In genomic region chr20:31608256-31608980, GRCh38 we compare ENCODE assay signal across 8 cellular contexts. TPM values are rescaled to one million over a fixed set of nuclear protein-coding genes. Genes with fewer than 3 reads are reported as not detected.
DNase-seq lines count a peak whose midpoint lies in the region; ATAC-seq and TF ChIP-seq lines count a peak whose summit lies in the region.

No MANE protein-coding gene starts in this region.

- 7% methylated on average over 46 of the region's 46 CpGs for WGBS in liver

- H3K9ac ChIP-seq in colonic mucosa (ENCODE audit: low read depth in 2 of 2, low read length in 2 of 2) = peak overlapping the region in 1 of 2 donors; percentile 98
- H3K9ac ChIP-seq in liver (ENCODE audit: low read depth in 1 of 2, low read length in 2 of 2) = peak overlapping the region in 1 of 2 donors; percentile 42

- H3K27me3 ChIP-seq in HAP-1 (ENCODE audit: low read depth) (no peaks in the 10 kb centered on the region), colonic mucosa (no peaks in the 10 kb centered on the region), liver (ENCODE audit: control insufficient read depth in 4 of 4, insufficient read depth in 4 of 4, low read length in 3 of 4) (no peaks in the 10 kb centered on the region), tibial artery (no peaks in the 10 kb centered on the region)

- in situ Hi-C loops in HAP-1 (cut with MboI; ENCODE audit: low sequenced_read_pairs) = loop anchor here (5.0 kb wide), 1 partner anchor 36 kb away; no protein-coding TSS in a partner anchor

- peak in 1 of 2 donors; percentile 48 for TF ChIP-seq RAD21 in liver (IDR thresholded peaks at IDR 0.05)

- H3K4me1 ChIP-seq in HAP-1 (peaks cover 33% of the 10 kb centered on the region), colonic mucosa (peaks cover 9% of the 10 kb centered on the region), liver (ENCODE audit: control insufficient read depth in 4 of 4, insufficient read depth in 4 of 4, low read length in 3 of 4) (peaks cover 16 to 73% (median 48%) of the 10 kb centered on the region in 4 donors), tibial artery (peaks cover 0 to 60% (median 35%) of the 10 kb centered on the region in 4 donors)

- intact Hi-C loops in colonic mucosa (cut with DNase I) (no loop called here), tibial artery (cut with DNase I; ENCODE audit: low total_unique reads) (no loop called here)

- H3K36me3 ChIP-seq in HAP-1 (replicated peaks) (peaks cover 14% of the 10 kb centered on the region), colonic mucosa (no peaks in the 10 kb centered on the region), liver (ENCODE audit: control insufficient read depth in 4 of 4, insufficient read depth in 3 of 4, low read depth in 1 of 4, low read length in 3 of 4) (peaks cover 0 to 1% (median 0%) of the 10 kb centered on the region in 4 donors), tibial artery (peaks cover 0 to 16% (median 0%) of the 10 kb centered on the region in 3 donors)

- ATAC-seq in GM18502 (IDR thresholded peaks at IDR 0.05; ENCODE audit: poor library complexity, unreplicated experiment) = no peak

- H3K9me3 ChIP-seq in HAP-1 = no peaks in the 10 kb centered on the region; the same call in 1 of the 2 replicates
- no peaks in the 10 kb centered on the region for H3K9me3 ChIP-seq in colonic mucosa
- no peaks in the 10 kb centered on the region for H3K9me3 ChIP-seq in liver (ENCODE audit: control insufficient read depth in 4 of 4, low read length in 3 of 4)
- no peaks in the 10 kb centered on the region for H3K9me3 ChIP-seq in tibial artery

- peak; percentile 69 to 80 for DNase-seq in HAP-1 (ENCODE audit: low spot score in 2 of 2)
- peak; percentile 18 to 71 for DNase-seq in NCI-H446 (lab: John Stamatoyannopoulos, UW)
- peak; percentile 93 for DNase-seq in colonic mucosa
- peak; percentile 73 to 88 for DNase-seq in tibial artery
- DNase-seq in central memory CD4-positive, alpha-beta T cell = no peak
- no peak for DNase-seq in putamen (ENCODE audit: low spot score)

- H3K27ac ChIP-seq in colonic mucosa (peak overlapping the region; percentile 77), liver (ENCODE audit: low read depth in 1 of 2, low read length in 2 of 2) (peak overlapping the region; percentile 87 to 89), tibial artery (peak overlapping the region; percentile 90 to 94)

- peak overlapping the region; percentile 72 for H3K4me3 ChIP-seq in HAP-1
- peak overlapping the region; percentile 19 for H3K4me3 ChIP-seq in colonic mucosa
- peak overlapping the region in 1 of 3 donors; percentile 24 for H3K4me3 ChIP-seq in liver (ENCODE audit: low read depth in 1 of 3, low read length in 3 of 3)
- peak overlapping the region; percentile 68 to 83 for H3K4me3 ChIP-seq in tibial artery

- TF ChIP-seq CTCF in colonic mucosa (IDR thresholded peaks at IDR 0.05) (no peak), liver (IDR thresholded peaks at IDR 0.05; ENCODE audit: low read depth, low read length, missing input control) (no peak), tibial artery (IDR thresholded peaks at IDR 0.05) (no peak)

TF ChIP-seq in liver, 16 proteins besides CTCF, POLR2A, EP300 and RAD21:
- TF ChIP-seq GABPA (IDR thresholded peaks at IDR 0.05 in 1 of 2, conservative IDR thresholded peaks at IDR 0.05 in 1 of 2) = peak in 1 of 2 donors; percentile 63
- TF ChIP-seq HNF4G (IDR thresholded peaks at IDR 0.05) = no peak
- peak; percentile 64 for TF ChIP-seq FOXA1 (IDR thresholded peaks at IDR 0.05)
- TF ChIP-seq HNF4A (conservative IDR thresholded peaks at IDR 0.05) = peak; percentile 62 to 81
- peak; percentile 31 for TF ChIP-seq FOXA2 (IDR thresholded peaks at IDR 0.05)
- no peak for TF ChIP-seq YY1 (IDR thresholded peaks at IDR 0.05)
- TF ChIP-seq JUND (IDR thresholded peaks at IDR 0.05) = peak in 1 of 2 donors; percentile 18
- TF ChIP-seq, protein P1, sequence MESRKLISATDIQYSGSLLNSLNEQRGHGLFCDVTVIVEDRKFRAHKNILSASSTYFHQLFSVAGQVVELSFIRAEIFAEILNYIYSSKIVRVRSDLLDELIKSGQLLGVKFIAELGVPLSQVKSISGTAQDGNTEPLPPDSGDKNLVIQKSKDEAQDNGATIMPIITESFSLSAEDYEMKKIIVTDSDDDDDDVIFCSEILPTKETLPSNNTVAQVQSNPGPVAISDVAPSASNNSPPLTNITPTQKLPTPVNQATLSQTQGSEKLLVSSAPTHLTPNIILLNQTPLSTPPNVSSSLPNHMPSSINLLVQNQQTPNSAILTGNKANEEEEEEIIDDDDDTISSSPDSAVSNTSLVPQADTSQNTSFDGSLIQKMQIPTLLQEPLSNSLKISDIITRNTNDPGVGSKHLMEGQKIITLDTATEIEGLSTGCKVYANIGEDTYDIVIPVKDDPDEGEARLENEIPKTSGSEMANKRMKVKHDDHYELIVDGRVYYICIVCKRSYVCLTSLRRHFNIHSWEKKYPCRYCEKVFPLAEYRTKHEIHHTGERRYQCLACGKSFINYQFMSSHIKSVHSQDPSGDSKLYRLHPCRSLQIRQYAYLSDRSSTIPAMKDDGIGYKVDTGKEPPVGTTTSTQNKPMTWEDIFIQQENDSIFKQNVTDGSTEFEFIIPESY (IDR thresholded peaks at IDR 0.05) = no peak
- TF ChIP-seq EGR1 (IDR thresholded peaks at IDR 0.05; ENCODE audit: low read depth in 2 of 2) = peak; percentile 97 to 98
- TF ChIP-seq NR2F2 (IDR thresholded peaks at IDR 0.05) = no peak
- TF ChIP-seq TAF1 (conservative IDR thresholded peaks at IDR 0.05) = peak; percentile 27
- TF ChIP-seq, protein P2, sequence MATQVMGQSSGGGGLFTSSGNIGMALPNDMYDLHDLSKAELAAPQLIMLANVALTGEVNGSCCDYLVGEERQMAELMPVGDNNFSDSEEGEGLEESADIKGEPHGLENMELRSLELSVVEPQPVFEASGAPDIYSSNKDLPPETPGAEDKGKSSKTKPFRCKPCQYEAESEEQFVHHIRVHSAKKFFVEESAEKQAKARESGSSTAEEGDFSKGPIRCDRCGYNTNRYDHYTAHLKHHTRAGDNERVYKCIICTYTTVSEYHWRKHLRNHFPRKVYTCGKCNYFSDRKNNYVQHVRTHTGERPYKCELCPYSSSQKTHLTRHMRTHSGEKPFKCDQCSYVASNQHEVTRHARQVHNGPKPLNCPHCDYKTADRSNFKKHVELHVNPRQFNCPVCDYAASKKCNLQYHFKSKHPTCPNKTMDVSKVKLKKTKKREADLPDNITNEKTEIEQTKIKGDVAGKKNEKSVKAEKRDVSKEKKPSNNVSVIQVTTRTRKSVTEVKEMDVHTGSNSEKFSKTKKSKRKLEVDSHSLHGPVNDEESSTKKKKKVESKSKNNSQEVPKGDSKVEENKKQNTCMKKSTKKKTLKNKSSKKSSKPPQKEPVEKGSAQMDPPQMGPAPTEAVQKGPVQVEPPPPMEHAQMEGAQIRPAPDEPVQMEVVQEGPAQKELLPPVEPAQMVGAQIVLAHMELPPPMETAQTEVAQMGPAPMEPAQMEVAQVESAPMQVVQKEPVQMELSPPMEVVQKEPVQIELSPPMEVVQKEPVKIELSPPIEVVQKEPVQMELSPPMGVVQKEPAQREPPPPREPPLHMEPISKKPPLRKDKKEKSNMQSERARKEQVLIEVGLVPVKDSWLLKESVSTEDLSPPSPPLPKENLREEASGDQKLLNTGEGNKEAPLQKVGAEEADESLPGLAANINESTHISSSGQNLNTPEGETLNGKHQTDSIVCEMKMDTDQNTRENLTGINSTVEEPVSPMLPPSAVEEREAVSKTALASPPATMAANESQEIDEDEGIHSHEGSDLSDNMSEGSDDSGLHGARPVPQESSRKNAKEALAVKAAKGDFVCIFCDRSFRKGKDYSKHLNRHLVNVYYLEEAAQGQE (IDR thresholded peaks at IDR 0.05) = no peak
- TF ChIP-seq ATF3 (IDR thresholded peaks at IDR 0.05) = no peak
- TF ChIP-seq MAX (IDR thresholded peaks at IDR 0.05) = peak; percentile 81
- TF ChIP-seq RXRA (IDR thresholded peaks at IDR 0.05) = peak; percentile 64 to 71
- peak; percentile 84 for TF ChIP-seq SP1 (IDR thresholded peaks at IDR 0.05)

RNA-seq across cellular contexts. Expression of gene ID1, which starts 3.3 kb away (rescaled TPM):
- 100 to 1,000 TPM; 134 to 179 TPM for total RNA-seq in colonic mucosa
- 100 to 1,000 TPM in 1 of 2 donors, 10 to 100 TPM in 1; 46.4 to 117 TPM for total RNA-seq in liver
- 10 to 100 TPM; 33.9 to 96.1 TPM for polyA plus RNA-seq in liver

RNA-seq across cellular contexts. Expression of gene COX4I2, which starts 29.3 kb away (rescaled TPM):
- total RNA-seq in colonic mucosa (under 1 TPM in 1 of 2 donors, not detected in 1; 0.52 TPM), liver (under 1 TPM in 1 of 2 donors, not detected in 1; 0.59 TPM)
- polyA plus RNA-seq in liver = under 1 TPM; 0.35 to 0.81 TPM

Comparison
In these comparisons a context has a peak if more than half of its experiments do, and no peak if none do; other contexts are left out.
1. DNase-seq: peak in HAP-1 (2 of 2), NCI-H446 (2 of 2), colonic mucosa (single experiment) and tibial artery (2 of 2); none in central memory CD4-positive, alpha-beta T cell (single experiment) and putamen (single experiment).
2. Peak in every context shown above with its lines, with median percentiles within 50 percentile points of each other: H3K27ac ChIP-seq.